Comparison of ENCODE assay signal across 28 cellular contexts in genomic region chr11:124766156-124766555, GRCh38. TPM values are rescaled to one million over a fixed set of nuclear protein-coding genes. Genes with fewer than 3 reads are reported as not detected.
DNase-seq lines count a peak whose midpoint lies in the region; ATAC-seq, FAIRE-seq and TF ChIP-seq lines count a peak whose summit lies in the region.
"Had no signal": no experiment of that assay in that cellular context is flagged by ENCODE, and none has a peak within 500 bp of the region (broad histone marks: within the 10 kb centered on the region; RNA-seq: fewer than 3 reads in every experiment).

No MANE protein-coding gene starts in this region.

- ATAC-seq in GM18907 (IDR thresholded peaks at IDR 0.05; ENCODE audit: unreplicated experiment), result no peak
- ATAC-seq: CD8-positive, alpha-beta T cell; HCT116 had no signal

- TF ChIP-seq POLR2A in thyroid gland (IDR thresholded peaks at IDR 0.05), result no peak

- H3K36me3 ChIP-seq in thyroid gland, result peaks cover 0 to 3% of the 10 kb centered on the region in 2 donors

- H3K27me3 ChIP-seq in thyroid gland, result no peaks in the 10 kb centered on the region
- H3K27me3 ChIP-seq: BLaER1 had no signal

- in situ Hi-C loops in Caki2 (cut with HindIII; ENCODE audit: low pct_unique_long_range_greater_than_20kb, low sequenced_read_pairs), result no loop called here

- no peak overlapping the region for H3K4me3 ChIP-seq in thyroid gland (replicated peaks in 1 of 3)
- H3K4me3 ChIP-seq: BLaER1, GM23248 had no signal

- intact Hi-C loops in thyroid gland (cut with DNase I), result no loop called here

- no peak for FAIRE-seq in RCC 7860 (lab: Jason Lieb, UNC)
- FAIRE-seq: D721Med, GM12891, GM18507, H1 had no signal

- H3K4me1 ChIP-seq in thyroid gland, result peaks cover 13 to 52% of the 10 kb centered on the region in 2 donors

- H3K27ac ChIP-seq in thyroid gland, result peak overlapping the region in 2 of 3 donors; percentile 46 to 89
- H3K27ac ChIP-seq: BLaER1, C4-2B, GM23248 had no signal

- TF ChIP-seq CTCF in thyroid gland (IDR thresholded peaks at IDR 0.05), result no peak

- 97 to 98% methylated on average over 2 of the region's 2 CpGs for WGBS in thyroid gland, 2 donors

- H3K9me3 ChIP-seq in thyroid gland, result no peaks in the 10 kb centered on the region
- H3K9me3 ChIP-seq: BLaER1, Caco-2 had no signal

- DNase-seq in Caki2 (ENCODE audit: low read depth) (peak; percentile 53), HS-5 (ENCODE audit: low read depth) (peak; percentile 22), RCC 7860 (ENCODE audit: low spot score) (peak; percentile 72), thyroid gland (no peak), iPS-NIHi11 (ENCODE audit: low spot score) (no peak), UCSD-AML1 (lab: John Stamatoyannopoulos, UW; ENCODE audit: unreplicated experiment) (no peak)
- DNase-seq in activated CD8-positive, alpha-beta memory T cell treated with anti-CD3 and anti-CD28 coated beads for 24 hours, result no peak
- DNase-seq: Caco-2; CD4-positive, CD25-positive, alpha-beta regulatory T cell; CD8-positive, alpha-beta T cell; DMS 273 treated with DMSO at 0.1 percent for 48 hours; DMS53; DMS79 treated with DMSO at 0.1 percent for 48 hours; GF-D8; GM23248; H7 had no signal

RNA-seq across cellular contexts. Expression of gene ESAM, which starts 4.1 kb away (rescaled TPM):
- 0.96 and 2.5 TPM in 2 replicates for total RNA-seq in Caki2 (2014; rRNA removed; shearing (Covaris generic); ENCODE audit: low replicate concordance)
- total RNA-seq in thyroid gland, result 100 to 1,000 TPM; 188 to 294 (median 243) TPM
- total RNA-seq: G401, GM23248, H1 had no signal

RNA-seq across cellular contexts. Expression of gene VSIG2, which starts 14.1 kb away (rescaled TPM):
- not detected in 2 replicates for total RNA-seq in Caki2 (2014; rRNA removed; shearing (Covaris generic); ENCODE audit: low replicate concordance)
- 10 to 100 TPM; 23.7 to 54.5 (median 28.8) TPM for total RNA-seq in thyroid gland
- total RNA-seq: A172, B cell, Caco-2, Daoy, G401, GM23248, H1 had no signal

RNA-seq across cellular contexts. Expression of gene NRGN, which starts 26.4 kb away (rescaled TPM):
- 1.4 TPM in 1 of 2 replicates, not detected in the other for total RNA-seq in Caki2 (2014; rRNA removed; shearing (Covaris generic); ENCODE audit: low replicate concordance)
- 1 to 10 TPM in 3 of 4 donors, under 1 TPM in 1; 0.40 to 3.6 (median 2.7) TPM for total RNA-seq in thyroid gland
- total RNA-seq: B cell had no signal

RNA-seq across cellular contexts. Expression of gene MSANTD2, which starts 34.0 kb away (rescaled TPM):
- total RNA-seq in Caki2 (2014; rRNA removed; shearing (Covaris generic); ENCODE audit: low replicate concordance), result 7.5 and 13.6 TPM in 2 replicates
- 10 to 100 TPM; 29.1 to 56.1 (median 37.0) TPM for total RNA-seq in thyroid gland

Comparison
In these comparisons a context has a peak if more than half of its experiments do, and no peak if none do; other contexts are left out.
1. DNase-seq: peak in Caki2 (single experiment), HS-5 (single experiment) and RCC 7860 (single experiment); none in thyroid gland (0 of 2), iPS-NIHi11 (single experiment), UCSD-AML1 (single experiment) and activated CD8-positive, alpha-beta memory T cell treated with anti-CD3 and anti-CD28 coated beads for 24 hours (single experiment).
2. RNA of gene ESAM, which starts 4.1 kb away (total RNA-seq): 188 to 294 TPM in thyroid gland; 0.96 to 2.5 TPM in Caki2; every median in the first group is over 10 times any median in the second.
3. RNA of gene VSIG2, which starts 14.1 kb away (total RNA-seq): 23.7 to 54.5 TPM in thyroid gland; not detected in Caki2; every median in the first group is over 10 times any median in the second.